ENCODE assay signal across 8 cellular contexts in the genomic region with DNA sequence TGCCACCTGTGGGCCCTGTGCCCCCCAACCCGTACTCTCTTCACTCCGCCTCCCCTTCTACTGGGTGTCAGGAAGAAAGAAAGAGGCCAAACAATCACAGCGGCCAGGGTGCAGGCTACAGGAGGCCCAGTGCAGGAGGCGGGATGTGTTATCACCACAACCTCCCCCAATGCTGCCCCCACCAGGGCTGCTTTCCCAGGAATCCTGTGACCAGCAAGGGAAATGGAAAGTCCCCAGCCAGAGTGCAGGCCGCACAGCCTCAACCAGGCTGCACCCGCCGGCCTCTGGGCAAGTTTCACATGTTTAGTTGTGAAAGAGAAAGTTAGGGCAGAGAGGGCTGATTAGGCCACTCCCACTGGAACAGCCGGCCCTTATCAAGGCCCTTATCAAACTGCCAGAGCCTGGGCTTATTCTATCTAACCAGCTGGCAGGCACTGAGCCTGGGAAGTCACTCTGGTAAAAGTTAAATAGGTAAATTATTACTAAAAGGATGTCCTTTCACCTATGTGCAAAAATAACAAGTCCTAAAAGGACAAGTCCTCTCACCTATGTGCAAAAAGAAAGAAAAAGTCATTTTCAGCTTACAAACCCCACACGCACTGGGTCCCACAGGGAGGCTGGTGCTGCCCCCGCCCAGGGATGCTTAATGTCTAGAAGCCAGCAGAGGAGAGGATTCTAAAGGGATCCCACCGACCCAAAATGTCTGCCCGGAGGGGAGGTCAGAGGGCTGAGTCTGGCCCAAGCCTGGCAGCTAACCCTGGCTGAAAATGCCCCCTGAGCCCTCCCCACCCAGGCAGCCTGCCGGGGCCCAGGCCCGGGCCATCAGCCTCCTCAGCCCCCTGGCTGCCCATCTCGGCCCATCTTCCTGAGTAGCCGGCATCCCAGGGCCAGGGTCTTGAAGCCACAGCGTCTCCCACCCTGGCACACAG. TPM values are rescaled to one million over a fixed set of nuclear protein-coding genes. Genes with fewer than 3 reads are reported as not detected.
DNase-seq lines count a peak whose midpoint lies in the region; ATAC-seq and TF ChIP-seq lines count a peak whose summit lies in the region.

No MANE protein-coding gene starts in this region.

- DNase-seq in AG08396 (ENCODE audit: low spot score), result peak; percentile 77
- peak; percentile 25 for DNase-seq in T-helper 22 cell (ENCODE audit: low read depth)
- peak; percentile 54 to 86 for DNase-seq in cardiac fibroblast (ENCODE audit: low read depth in 2 of 2)
- DNase-seq in lower lobe of right lung, result peak; percentile 85
- peak; percentile 73 for DNase-seq in stimulated activated CD8-positive, alpha-beta memory T cell treated with anti-CD3 and anti-CD28 coated beads, Interleukin-4, amount 100 ng/mL, for 48 hours
- DNase-seq in nucleus accumbens (lab: John Stamatoyannopoulos, UW), result no peak

- no peak for TF ChIP-seq CTCF in cardiac fibroblast (IDR thresholded peaks at IDR 0.05; ENCODE audit: low read depth, low read length)
- no peak for TF ChIP-seq CTCF in lower lobe of right lung (IDR thresholded peaks at IDR 0.05)

- no peaks in the 10 kb centered on the region for H3K27me3 ChIP-seq in lower lobe of right lung (ENCODE audit: low read depth)

- peak; percentile 73 for ATAC-seq in GM19035 (IDR thresholded peaks at IDR 0.05; ENCODE audit: unreplicated experiment)
- peak; percentile 81 for ATAC-seq in HG03196 (IDR thresholded peaks at IDR 0.05; ENCODE audit: unreplicated experiment)
- ATAC-seq in lower lobe of right lung, result peak; percentile 90 to 95

- H3K27ac ChIP-seq in lower lobe of right lung, result peak overlapping the region; percentile 86

- H3K36me3 ChIP-seq in lower lobe of right lung, result no peaks in the 10 kb centered on the region

- H3K9me3 ChIP-seq in lower lobe of right lung, result no peaks in the 10 kb centered on the region

- H3K4me1 ChIP-seq in lower lobe of right lung, result peaks cover 34% of the 10 kb centered on the region

- H3K4me3 ChIP-seq in cardiac fibroblast (replicated peaks in 1 of 2; ENCODE audit: low read depth in 2 of 2, low read length in 2 of 2) (no peak overlapping the region), lower lobe of right lung (peak overlapping the region; percentile 27)

- intact Hi-C loops in lower lobe of right lung (cut with DNase I), result no loop called here

RNA-seq across cellular contexts. Expression of a gene that starts 33.7 kb away (rescaled TPM):
- total RNA-seq in lower lobe of right lung, result 28.5 TPM

RNA-seq across cellular contexts. Expression of a gene that starts 59.9 kb away (rescaled TPM):
- total RNA-seq in lower lobe of right lung, result 6.4 TPM

Comparison
In these comparisons a context has a peak if more than half of its experiments do, and no peak if none do; other contexts are left out.
1. DNase-seq: peak in AG08396 (single experiment), T-helper 22 cell (single experiment), cardiac fibroblast (2 of 2), lower lobe of right lung (single experiment) and stimulated activated CD8-positive, alpha-beta memory T cell treated with anti-CD3 and anti-CD28 coated beads, Interleukin-4, amount 100 ng/mL, for 48 hours (single experiment); none in nucleus accumbens (0 of 56).
2. Peak in every context shown above with its lines, with median percentiles within 50 percentile points of each other: ATAC-seq.